In genomic region chr4:184645904-184646610, GRCh38 we compare ENCODE assay signal across 9 cellular contexts.
DNase-seq lines count a peak whose midpoint lies in the region; ATAC-seq and TF ChIP-seq lines count a peak whose summit lies in the region.
"Had no signal": no experiment of that assay in that cellular context is flagged by ENCODE, and none has a peak within 500 bp of the region (broad histone marks: within the 10 kb centered on the region; RNA-seq: fewer than 3 reads in every experiment).

No MANE protein-coding gene starts in this region.

- H3K36me3 ChIP-seq in ES-I3 (ENCODE audit: insufficient read depth, low read length) (peaks cover 9% of the 10 kb centered on the region; the same call in 1 of the 2 replicates), Loucy (ENCODE audit: insufficient read depth, low read length) (no peaks in the 10 kb centered on the region)
- H3K36me3 ChIP-seq: cardiac muscle cell, gastroesophageal sphincter had no signal

- H3K4me1 ChIP-seq in ES-I3 (ENCODE audit: insufficient read depth, low read length), result peaks cover 32% of the 10 kb centered on the region
- peaks cover 50% of the 10 kb centered on the region for H3K4me1 ChIP-seq in Loucy (ENCODE audit: insufficient read depth, low read length, poor library complexity, severe bottlenecking)

- 0 out of 2 replicates have a peak, but pooled peaks cover 2% of the 10 kb centered on the region for H3F3A ChIP-seq in Loucy (ENCODE audit: low read depth)

- DNase-seq in cerebellar cortex (ENCODE audit: low spot score) (peak; percentile 56), iPS-NIHi7 (ENCODE audit: extremely low spot score) (no peak), NCI-H146 treated with DMSO at 0.1 percent for 48 hours (lab: John Stamatoyannopoulos, UW; ENCODE audit: unreplicated experiment) (no peak)

- peaks cover 24% of the 10 kb centered on the region for H3K36me3 Mint-ChIP-seq in nephron (ENCODE audit: low read depth)

- H2AFZ ChIP-seq in Loucy (ENCODE audit: low read length), result no peak overlapping the region

- H3K9me3 ChIP-seq in ES-I3 (ENCODE audit: control insufficient read depth, insufficient read depth, low read length) (no peaks in the 10 kb centered on the region), Loucy (ENCODE audit: insufficient read depth, low read depth, low read length) (no peaks in the 10 kb centered on the region)
- H3K9me3 ChIP-seq: gastroesophageal sphincter had no signal

- H3K9ac ChIP-seq in ES-I3 (ENCODE audit: low read depth, low read length) (0 out of 2 replicates have a peak overlapping the region, but pooled peaks have one; percentile 6), Loucy (ENCODE audit: low read depth, low read length, poor library complexity, severe bottlenecking) (peak overlapping the region; percentile 96)

- H3K4me3 Mint-ChIP-seq in nephron, result peak overlapping the region; percentile 68 to 91 (median 89)

- peaks cover 61% of the 10 kb centered on the region for H4K20me1 ChIP-seq in Loucy (ENCODE audit: insufficient read depth, low read length, poor library complexity, severe bottlenecking)

- H3K9me3 Mint-ChIP-seq in nephron, result no peaks in the 10 kb centered on the region

- H3K27me3 ChIP-seq in Loucy (ENCODE audit: insufficient read depth, low read length, poor library complexity, severe bottlenecking), result no peaks in the 10 kb centered on the region
- H3K27me3 ChIP-seq: cardiac muscle cell, gastroesophageal sphincter had no signal

- H3K27ac Mint-ChIP-seq in nephron, result peak overlapping the region; percentile 25 to 58 (median 36)

- H3K4me2 ChIP-seq in Loucy (ENCODE audit: low read depth, low read length, poor library complexity, severe bottlenecking), result peak overlapping the region; percentile 98

- H3K27me3 Mint-ChIP-seq in nephron (ENCODE audit: low read depth), result no peaks in the 10 kb centered on the region

- peaks cover 38% of the 10 kb centered on the region for H3K4me1 Mint-ChIP-seq in nephron

- H3K79me2 ChIP-seq in Loucy (ENCODE audit: insufficient read depth, low read length), result peaks cover 94% of the 10 kb centered on the region

- ATAC-seq in GM18519 (IDR thresholded peaks at IDR 0.05; ENCODE audit: low FRiP score, unreplicated experiment), result no peak
- ATAC-seq: gastroesophageal sphincter had no signal

- no peak for TF ChIP-seq CTCF in Loucy (conservative IDR thresholded peaks at IDR 0.05; ENCODE audit: low read length)
- no peak for TF ChIP-seq CTCF in nephron (IDR thresholded peaks at IDR 0.05; ENCODE audit: unreplicated experiment in 3 of 3)

- H3K9me2 ChIP-seq in Loucy (replicated peaks; ENCODE audit: low read depth, low read length), result no peaks in the 10 kb centered on the region

- peak overlapping the region; percentile 92 for H3K4me3 ChIP-seq in Loucy (ENCODE audit: low read length, poor library complexity, severe bottlenecking)
- H3K4me3 ChIP-seq: cardiac muscle cell, gastroesophageal sphincter had no signal
